Comparison of ENCODE assay signal across 13 cellular contexts in the genomic region with DNA sequence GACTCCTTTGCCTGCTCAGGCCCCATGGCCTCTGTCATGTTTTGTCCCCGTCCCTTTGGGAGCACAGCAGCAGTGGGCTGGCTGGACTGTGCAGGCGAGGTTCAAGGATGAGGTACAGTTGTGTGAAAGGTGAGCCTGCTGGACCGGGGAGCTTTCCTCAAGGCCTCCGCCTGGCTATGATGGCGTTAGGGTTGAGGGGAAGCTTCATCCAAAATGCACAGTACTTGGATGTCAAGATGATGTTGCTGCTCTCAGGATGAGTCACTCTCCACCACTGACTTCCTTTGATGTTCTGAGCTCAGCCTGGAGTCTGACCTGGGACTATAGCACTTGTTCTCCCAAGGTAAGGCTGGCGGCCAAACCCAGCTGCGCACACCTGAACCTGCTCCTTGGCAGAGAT.
A peak's percentile ranks its signal among the peaks of the same experiment; 100 is the strongest.
DNase-seq lines count a peak whose midpoint lies in the region; ATAC-seq and TF ChIP-seq lines count a peak whose summit lies in the region.
"Had no signal": no experiment of that assay in that cellular context is flagged by ENCODE, and none has a peak within 500 bp of the region (broad histone marks: within the 10 kb centered on the region; RNA-seq: fewer than 3 reads in every experiment).

No MANE protein-coding gene starts in this region.

- WGBS in hepatocyte (ENCODE audit: low lambda C conversion rate, missing lambda C conversion rate) = 93% methylated on average over 7 of the region's 7 CpGs

- H3K36me3 ChIP-seq in hepatocyte (replicated peaks; ENCODE audit: insufficient read depth, low read depth) = no peaks in the 10 kb centered on the region

- H3K36me3 Mint-ChIP-seq in activated CD4-positive, alpha-beta T cell treated with anti-CD3 and anti-CD28 coated beads for 36 hours (ENCODE audit: low read depth) = no peaks in the 10 kb centered on the region
- H3K36me3 Mint-ChIP-seq in activated T-helper 17 cell treated with anti-CD3 and anti-CD28 coated beads, Interleukin-2, amount 50 U/mL, for 72 hours (ENCODE audit: low read depth) = no peaks in the 10 kb centered on the region

- no peak overlapping the region for H3K4me2 ChIP-seq in hepatocyte
- H3K4me2 ChIP-seq: A549 had no signal

- peaks cover 18% of the 10 kb centered on the region for H3K27me3 Mint-ChIP-seq in activated CD4-positive, alpha-beta T cell treated with anti-CD3 and anti-CD28 coated beads for 36 hours
- peaks cover 23% of the 10 kb centered on the region for H3K27me3 Mint-ChIP-seq in activated T-helper 17 cell treated with anti-CD3 and anti-CD28 coated beads, Interleukin-2, amount 50 U/mL, for 72 hours

- H3K9me3 Mint-ChIP-seq in activated CD4-positive, alpha-beta T cell treated with anti-CD3 and anti-CD28 coated beads for 36 hours (ENCODE audit: low read depth) = no peaks in the 10 kb centered on the region
- H3K9me3 Mint-ChIP-seq in activated T-helper 17 cell treated with anti-CD3 and anti-CD28 coated beads, Interleukin-2, amount 50 U/mL, for 72 hours = peaks cover 4% of the 10 kb centered on the region
- H3K9me3 Mint-ChIP-seq: activated T-helper 2 cell treated with anti-CD3 and anti-CD28 coated beads, Interferon-gamma antibody, Interleukin-2, Interleukin-4, amounts not matched to agents 10 μg/mL and 5 μg/mL and 100 μg/mL, durations not matched to agents 14 hours and 24 hours and 36 hours had no signal

- H3K9me3 ChIP-seq in hepatocyte (ENCODE audit: low read depth) = no peaks in the 10 kb centered on the region
- H3K9me3 ChIP-seq: A549 had no signal

- peak; percentile 54 for DNase-seq in activated CD4-positive, alpha-beta T cell treated with anti-CD3 and anti-CD28 coated beads for 36 hours
- no peak for DNase-seq in activated CD4-positive, alpha-beta T cell treated with anti-CD3 and anti-CD28 coated beads for 1 hour
- peak; percentile 56 for DNase-seq in renal cortical epithelial cell (ENCODE audit: low read depth)
- no peak for DNase-seq in hepatocyte (ENCODE audit: low spot score)
- no peak for DNase-seq in hepatic stellate cell (ENCODE audit: low spot score)
- DNase-seq in HK-2 (ENCODE audit: unreplicated experiment) = no peak
- DNase-seq: KG1, right cardiac atrium had no signal

- no peak overlapping the region for H3K27ac Mint-ChIP-seq in activated CD4-positive, alpha-beta T cell treated with anti-CD3 and anti-CD28 coated beads for 36 hours
- no peak overlapping the region for H3K27ac Mint-ChIP-seq in activated T-helper 17 cell treated with anti-CD3 and anti-CD28 coated beads, Interleukin-2, amount 50 U/mL, for 72 hours
- H3K27ac Mint-ChIP-seq: activated T-helper 2 cell treated with anti-CD3 and anti-CD28 coated beads, Interferon-gamma antibody, Interleukin-2, Interleukin-4, amounts not matched to agents 10 μg/mL and 5 μg/mL and 100 μg/mL, durations not matched to agents 14 hours and 24 hours and 36 hours had no signal

- ATAC-seq in activated CD4-positive, alpha-beta T cell treated with anti-CD3 and anti-CD28 coated beads for 36 hours = peak; percentile 72
- peak; percentile 67 for ATAC-seq in HG03442 (IDR thresholded peaks at IDR 0.05; ENCODE audit: unreplicated experiment)
- ATAC-seq in activated T-helper 17 cell treated with anti-CD3 and anti-CD28 coated beads, Interleukin-2, amount 50 U/mL, for 72 hours (replicated peaks) = peak; percentile 63
- ATAC-seq: Panc1, right cardiac atrium had no signal

- no peak for TF ChIP-seq CTCF in hepatocyte (IDR thresholded peaks at IDR 0.05; ENCODE audit: poor library complexity)

- no peak overlapping the region for H3K4me3 Mint-ChIP-seq in activated CD4-positive, alpha-beta T cell treated with anti-CD3 and anti-CD28 coated beads for 36 hours
- no peak overlapping the region for H3K4me3 Mint-ChIP-seq in activated T-helper 17 cell treated with anti-CD3 and anti-CD28 coated beads, Interleukin-2, amount 50 U/mL, for 72 hours

- H3K9me2 ChIP-seq in hepatocyte (replicated peaks; ENCODE audit: insufficient read depth) = no peaks in the 10 kb centered on the region

- H3K79me2 ChIP-seq in hepatocyte = no peaks in the 10 kb centered on the region

- H4K20me1 ChIP-seq in hepatocyte (ENCODE audit: insufficient read depth, poor library complexity, severe bottlenecking) = no peaks in the 10 kb centered on the region

- intact Hi-C loops in activated CD4-positive, alpha-beta T cell treated with anti-CD3 and anti-CD28 coated beads for 36 hours (cut with DNase I, micrococcal nuclease) = loop anchor here in 1 of 2 experiments (10.0 kb wide), 2 partner anchors 320 to 1530 kb away; partner anchors contain the start of gene RBM33

- no peak overlapping the region for H3K27ac ChIP-seq in hepatocyte

- H3K4me1 ChIP-seq in hepatocyte (ENCODE audit: insufficient read depth) = no peaks in the 10 kb centered on the region

- POLR2A ChIA-PET in activated CD4-positive, alpha-beta T cell treated with anti-CD3 and anti-CD28 coated beads for 36 hours (lab: Charles Lee) = no interaction called here

- peaks cover 28% of the 10 kb centered on the region for H3K4me1 Mint-ChIP-seq in activated CD4-positive, alpha-beta T cell treated with anti-CD3 and anti-CD28 coated beads for 36 hours
- H3K4me1 Mint-ChIP-seq in activated T-helper 17 cell treated with anti-CD3 and anti-CD28 coated beads, Interleukin-2, amount 50 U/mL, for 72 hours = peaks cover 12% of the 10 kb centered on the region

- CTCF ChIA-PET in activated CD4-positive, alpha-beta T cell treated with anti-CD3 and anti-CD28 coated beads for 36 hours (lab: Charles Lee) = no interaction called here

- H3K27me3 ChIP-seq in hepatocyte = no peaks in the 10 kb centered on the region

- H2AFZ ChIP-seq in hepatocyte = no peak overlapping the region

- H3K4me3 ChIP-seq in hepatocyte = no peak overlapping the region
- H3K4me3 ChIP-seq: A549 had no signal

Comparison
In these comparisons a context has a peak if more than half of its experiments do, and no peak if none do; other contexts are left out.
1. DNase-seq: peak in activated CD4-positive, alpha-beta T cell treated with anti-CD3 and anti-CD28 coated beads for 36 hours (single experiment) and renal cortical epithelial cell (single experiment); none in activated CD4-positive, alpha-beta T cell treated with anti-CD3 and anti-CD28 coated beads for 1 hour (single experiment), hepatocyte (single experiment), hepatic stellate cell (single experiment) and HK-2 (single experiment).
2. Peak in every context shown above with its lines, with median percentiles within 50 percentile points of each other: ATAC-seq.